In genomic region chr2:130810490-130810889, GRCh38 we compare ENCODE assay signal across 30 cellular contexts. TPM values are rescaled to one million over a fixed set of nuclear protein-coding genes. Genes with fewer than 3 reads are reported as not detected.
DNase-seq lines count a peak whose midpoint lies in the region; ATAC-seq, FAIRE-seq and TF ChIP-seq lines count a peak whose summit lies in the region.
"Had no signal": no experiment of that assay in that cellular context is flagged by ENCODE, and none has a peak within 500 bp of the region (broad histone marks: within the 10 kb centered on the region; RNA-seq: fewer than 3 reads in every experiment).

No MANE protein-coding gene starts in this region.

- 13% methylated on average over 7 of the region's 7 CpGs for WGBS in GM12878 (ENCODE audit: insufficient coverage, insufficient replicate concordance, low lambda C conversion rate, missing lambda C conversion rate)

- intact Hi-C loops in GM12878 (cut with micrococcal nuclease; ENCODE audit: unreplicated experiment), result no loop called here
- intact Hi-C loops in posterior vena cava (cut with DNase I), result no loop called here

- H4K20me1 ChIP-seq in GM23338 (replicated peaks; ENCODE audit: insufficient read depth) (no peaks in the 10 kb centered on the region; the same call in 1 of the 2 replicates), GM12878 (ENCODE audit: control insufficient read depth, insufficient read depth) (no peaks in the 10 kb centered on the region)
- H4K20me1 ChIP-seq: BLaER1 had no signal

- no peak overlapping the region for H3K4me3 ChIP-seq in GM23338
- H3K4me3 ChIP-seq in GM12878, result no peak overlapping the region
- H3K4me3 ChIP-seq: BLaER1, GM23248 had no signal

- H3K4me3 Mint-ChIP-seq in GM23338, result no peak overlapping the region
- H3K4me3 Mint-ChIP-seq in activated T-cell treated with anti-CD3 and anti-CD28 coated beads, Interleukin-2, amount 50 U/mL, for 4 hours, result no peak overlapping the region
- H3K4me3 Mint-ChIP-seq: CD4-positive, CD25-positive, alpha-beta regulatory T cell had no signal

- H3K4me1 Mint-ChIP-seq in GM23338, result peaks cover 4% of the 10 kb centered on the region; the same call in 1 of the 3 replicates
- peaks cover 1% of the 10 kb centered on the region for H3K4me1 Mint-ChIP-seq in activated T-cell treated with anti-CD3 and anti-CD28 coated beads, Interleukin-2, amount 50 U/mL, for 4 hours (ENCODE audit: low read depth)

- in situ Hi-C loops in GM12878 (cut with MboI), result no loop called here

- no peaks in the 10 kb centered on the region for H3F3A ChIP-seq in GM23338 (replicated peaks; ENCODE audit: low read depth)

- no peaks in the 10 kb centered on the region for H3K9me2 ChIP-seq in GM23338 (ENCODE audit: insufficient read depth)

- no peak overlapping the region for H3K27ac Mint-ChIP-seq in GM23338

- CTCF ChIA-PET in GM12878 (lab: Yijun Ruan, JAX), result interaction anchor here (2.1 to 2.3 kb wide), 2 partner anchors 14 to 64 kb away, joined by 6 to 10 read pairs; no protein-coding TSS in a partner anchor

- peaks cover 1% of the 10 kb centered on the region for H3K27me3 Mint-ChIP-seq in GM23338 (ENCODE audit: insufficient read depth, low read depth, poor library complexity)
- H3K27me3 Mint-ChIP-seq in activated T-cell treated with anti-CD3 and anti-CD28 coated beads, Interleukin-2, amount 50 U/mL, for 4 hours (ENCODE audit: low read depth), result peaks cover 13% of the 10 kb centered on the region

- BruUV-seq in GM12878 (replicated peaks; lab: Mats Ljungman, UMichigan), result no TSS peak

- POLR2A ChIA-PET in GM12878 (lab: Charles Lee), result no interaction called here

- H3K4me2 ChIP-seq in GM23338, result no peak overlapping the region
- H3K4me2 ChIP-seq in GM12878 (ENCODE audit: control insufficient read depth, insufficient read depth), result no peak overlapping the region
- H3K4me2 ChIP-seq: BLaER1 had no signal

- ATAC-seq in GM23338 (no peak; the same call in 2 of the 3 replicates), GM12878 (peak; percentile 82), HG03095 (IDR thresholded peaks at IDR 0.05; ENCODE audit: unreplicated experiment) (no peak)
- no peak for ATAC-seq in activated T-cell treated with anti-CD3 and anti-CD28 coated beads, Interleukin-2, amount 50 U/mL, for 4 hours
- ATAC-seq: PC-3 had no signal

- no peaks in the 10 kb centered on the region; the same call in 2 of the 3 replicates for H3K36me3 Mint-ChIP-seq in GM23338 (ENCODE audit: low read depth)
- no peaks in the 10 kb centered on the region for H3K36me3 Mint-ChIP-seq in activated T-cell treated with anti-CD3 and anti-CD28 coated beads, Interleukin-2, amount 50 U/mL, for 4 hours (ENCODE audit: insufficient read depth)

- no peaks in the 10 kb centered on the region for H3K79me2 ChIP-seq in GM23338 (replicated peaks; ENCODE audit: insufficient read depth)
- H3K79me2 ChIP-seq in GM12878 (ENCODE audit: control insufficient read depth, insufficient read depth, low read length), result no peaks in the 10 kb centered on the region

- SMC1A ChIA-PET in GM12878 (lab: Charles Lee; ENCODE audit: uncharacterized antibody, unreplicated experiment), result interaction anchor here (4.7 kb wide), 1 partner anchor 12 kb away, joined by 20 read pairs; no protein-coding TSS in a partner anchor

- H3K4me1 ChIP-seq in GM23338 (ENCODE audit: insufficient read depth), result no peaks in the 10 kb centered on the region
- H3K4me1 ChIP-seq in GM12878 (ENCODE audit: control insufficient read depth, insufficient read depth, low read length), result no peaks in the 10 kb centered on the region

- no peak overlapping the region for H3K27ac ChIP-seq in GM23338 (ENCODE audit: low read depth)
- H3K27ac ChIP-seq in GM12878 (ENCODE audit: control insufficient read depth, insufficient read depth), result no peak overlapping the region
- H3K27ac ChIP-seq: BLaER1, GM23248 had no signal

- TF ChIP-seq POLR2A in GM12878 (IDR thresholded peaks at IDR 0.05; ENCODE audit: low read depth, low read length), result no peak

- TF ChIP-seq CTCF in GM23338 (conservative IDR thresholded peaks at IDR 0.05; ENCODE audit: low read depth in 2 of 2) (no peak), GM12878 (IDR thresholded peaks at IDR 0.05 in 2 of 3, conservative IDR thresholded peaks at IDR 0.05 in 1 of 3; ENCODE audit: control insufficient read depth in 2 of 3, extremely low read depth in 1 of 3, insufficient read depth in 1 of 3, low read depth in 3 of 3, low read length in 3 of 3) (no peak)

- H2AFZ ChIP-seq in GM23338 (0 out of 2 replicates have a peak overlapping the region, but pooled peaks have one; percentile 28), GM12878 (ENCODE audit: control insufficient read depth, low read depth, low read length) (no peak overlapping the region)
- H2AFZ ChIP-seq: GM23248 had no signal

- H3K9me3 Mint-ChIP-seq in GM23338, result no peaks in the 10 kb centered on the region; the same call in 1 of the 3 replicates
- no peaks in the 10 kb centered on the region for H3K9me3 Mint-ChIP-seq in activated T-cell treated with anti-CD3 and anti-CD28 coated beads, Interleukin-2, amount 50 U/mL, for 4 hours

- H3K36me3 ChIP-seq in GM23338 (ENCODE audit: insufficient read depth), result no peaks in the 10 kb centered on the region
- no peaks in the 10 kb centered on the region; a peak in 1 of 4 replicates for H3K36me3 ChIP-seq in GM12878 (ENCODE audit: control insufficient read depth in 2 of 2, insufficient read depth in 2 of 2, low read length in 1 of 2)
- H3K36me3 ChIP-seq: BLaER1 had no signal

- no peak for FAIRE-seq in GM12878 (lab: Jason Lieb, UNC)
- FAIRE-seq: A204.1, GM18507 had no signal

- no peak for TF ChIP-seq RAD21 in GM12878 (IDR thresholded peaks at IDR 0.05; ENCODE audit: insufficient read depth, low read depth, low read length)

- H3K27me3 ChIP-seq in GM23338 (ENCODE audit: insufficient read depth), result no peaks in the 10 kb centered on the region
- no peaks in the 10 kb centered on the region for H3K27me3 ChIP-seq in GM12878 (replicated peaks in 1 of 2; ENCODE audit: control insufficient read depth in 2 of 2, insufficient read depth in 2 of 2, low read length in 1 of 2)
- H3K27me3 ChIP-seq: BLaER1 had no signal

- H3K9ac ChIP-seq in GM12878 (ENCODE audit: control insufficient read depth, insufficient read depth, low read length), result no peak overlapping the region
- H3K9ac ChIP-seq: BLaER1, GM23248 had no signal

- RAD21 ChIA-PET in GM12878 (lab: Charles Lee; ENCODE audit: unreplicated experiment), result interaction anchor here (1.4 kb wide), 1 partner anchor 14 kb away, joined by 3 read pairs; no protein-coding TSS in a partner anchor

- DNase-seq in GM23338 (ENCODE audit: low spot score) (no peak), NCI-H526 treated with DMSO at 0.1 percent for 48 hours (lab: John Stamatoyannopoulos, UW) (peak; percentile 84), GM12878 (ENCODE audit: low read depth, low spot score) (no peak), posterior vena cava (ENCODE audit: low spot score) (peak; percentile 38), activated T-cell treated with anti-CD3 and anti-CD28 coated beads for 4 hours (no peak)
- no peak for DNase-seq in activated T-cell treated with anti-CD3 and anti-CD28 coated beads, Interleukin-2, amount 50 U/mL, for 4 hours
- DNase-seq: CD4-positive, CD25-positive, alpha-beta regulatory T cell; DMS153; GM23248; IMR-90; KG1; MM.1S; NCI-H1048; NCI-H1417; NCI-H1694; NCI-H2081 treated with DMSO at 0.1 percent for 48 hours; NCI-H2171; NCI-H226; NCI-H510A treated with DMSO at 0.1 percent for 48 hours; NCI-H774; NK-92 treated with Interleukin-12 subunit alpha and Interleukin-12 subunit beta, amount 100 ng/mL, for 24 hours; PC-3; SHP77 treated with DMSO at 0.1 percent for 48 hours had no signal

- no peaks in the 10 kb centered on the region for H3K9me3 ChIP-seq in GM12878 (replicated peaks; ENCODE audit: control insufficient read depth, insufficient read depth, low read length)

- no peak for TF ChIP-seq EP300 in GM12878 (IDR thresholded peaks at IDR 0.05; ENCODE audit: borderline replicate concordance in 1 of 2, control insufficient read depth in 1 of 2, low read depth in 2 of 2, low read length in 2 of 2)

RNA-seq across cellular contexts. Expression of gene ARHGEF4, which starts 26.2 kb away (rescaled TPM):
- 11.8 and 16.6 TPM in 2 replicates for total RNA-seq in GM23338 (2014; rRNA removed; shearing (Covaris generic))
- polyA plus RNA-seq in GM23338 (2016; fragmentation: Nextera tagmentation; extraction: Ambion mirVana) (4.6 and 6.9 TPM in 2 replicates), GM12878 (2011; rRNA removed) (0.04 and 0.12 TPM in 2 replicates), GM12878 (2014; fragmentation: Illumina TruSeq; extraction: Trizol) (0.06 TPM in 1 of 2 replicates, not detected in the other), GM12878 (2014; fragmentation: Nextera tagmentation; extraction: Ambion mirVana) (under 1 TPM in 1 of 2 experiments, not detected in 1; 0.02 TPM), GM12878 (2014; rRNA removed) (not detected in 2 replicates), GM12878 (2016; fragmentation: Nextera tagmentation; extraction: Ambion mirVana) (under 1 TPM in 1 of 2 experiments, not detected in 1; 0.24 TPM)
- total RNA-seq in GM12878 (2013; cell fraction: nucleolus; rRNA removed), result 15.4 and 16.4 TPM in 2 replicates
- total RNA-seq in GM12878 (2014; rRNA removed) (not detected in 2 replicates), GM12878 (2014; rRNA removed; fragmentation: Illumina TruSeq; extraction: Trizol) (not detected in 2 replicates), GM12878 (2021) (0.21 TPM in 2 replicates), posterior vena cava (10 to 100 TPM in 1 of 2 donors, 1 to 10 TPM in 1; 8.8 to 14.7 TPM)
- polyA plus RNA-seq in GM12878 (2011; ENCODE audit: low read depth), result not detected
- 0.15 and 0.16 TPM in 2 replicates for polyA plus RNA-seq in GM12878 (2011; cell fraction: cytosol; rRNA removed)
- polyA plus RNA-seq in GM12878 (2011; cell fraction: nucleus; rRNA removed), result 1.2 and 1.8 TPM in 2 replicates
- 0.04 and 0.11 TPM in 2 replicates for polyA plus RNA-seq in GM12878 (2012)
- 0.41 and 0.66 TPM in 2 replicates for polyA minus RNA-seq in GM12878 (2011; rRNA and poly(A)+ RNA removed)
- 0.42 TPM in 1 of 2 replicates, not detected in the other for polyA minus RNA-seq in GM12878 (2011; cell fraction: cytosol; rRNA and poly(A)+ RNA removed)
- polyA minus RNA-seq in GM12878 (2011; cell fraction: nucleus; rRNA and poly(A)+ RNA removed), result 0.60 and 0.77 TPM in 2 replicates
- under 1 TPM; 0.43 to 0.84 (median 0.58) TPM for total RNA-seq in activated T-cell treated with anti-CD3 and anti-CD28 coated beads, Interleukin-2, amount 50 U/mL, for 4 hours

RNA-seq across cellular contexts. Expression of gene AMER3, which starts 55.1 kb away (rescaled TPM):
- total RNA-seq in GM23338 (2014; rRNA removed; shearing (Covaris generic)), result 0.49 and 0.62 TPM in 2 replicates
- polyA plus RNA-seq in GM23338 (2016; fragmentation: Nextera tagmentation; extraction: Ambion mirVana) (0.05 TPM in 1 of 2 replicates, not detected in the other), GM12878 (2011; rRNA removed) (not detected in 2 replicates), GM12878 (2014; fragmentation: Illumina TruSeq; extraction: Trizol) (not detected in 2 replicates), GM12878 (2014; fragmentation: Nextera tagmentation; extraction: Ambion mirVana) (not detected), GM12878 (2014; rRNA removed) (not detected in 2 replicates), GM12878 (2016; fragmentation: Nextera tagmentation; extraction: Ambion mirVana) (not detected)
- total RNA-seq in GM12878 (2013; cell fraction: nucleolus; rRNA removed), result not detected in 2 replicates
- total RNA-seq in GM12878 (2014; rRNA removed) (not detected in 2 replicates), GM12878 (2014; rRNA removed; fragmentation: Illumina TruSeq; extraction: Trizol) (not detected in 2 replicates), GM12878 (2021) (not detected in 2 replicates), posterior vena cava (not detected)
- polyA plus RNA-seq in GM12878 (2011; ENCODE audit: low read depth), result not detected
- not detected in 2 replicates for polyA plus RNA-seq in GM12878 (2011; cell fraction: cytosol; rRNA removed)
- polyA plus RNA-seq in GM12878 (2011; cell fraction: nucleus; rRNA removed), result not detected in 2 replicates
- not detected in 2 replicates for polyA plus RNA-seq in GM12878 (2012)
- not detected in 2 replicates for polyA minus RNA-seq in GM12878 (2011; rRNA and poly(A)+ RNA removed)
- not detected in 2 replicates for polyA minus RNA-seq in GM12878 (2011; cell fraction: cytosol; rRNA and poly(A)+ RNA removed)
- polyA minus RNA-seq in GM12878 (2011; cell fraction: nucleus; rRNA and poly(A)+ RNA removed), result not detected in 2 replicates
- not detected for total RNA-seq in activated T-cell treated with anti-CD3 and anti-CD28 coated beads, Interleukin-2, amount 50 U/mL, for 4 hours
- total RNA-seq: CD4-positive, CD25-positive, alpha-beta regulatory T cell; GM23248; IMR-90; PC-3; RPMI7951; T-helper 1 cell treated with Interleukin-12 subunit alpha and Interleukin-12 subunit beta and Interleukin-4 antibody, amounts not matched to agents 30 ng/mL and 1 ng/mL, for 36 hours had no signal
- polyA plus RNA-seq: AG04450; CD4-positive, CD25-positive, alpha-beta regulatory T cell; GM23248; IMR-90 had no signal

Comparison
In these comparisons a context has a peak if more than half of its experiments do, and no peak if none do; other contexts are left out.
1. DNase-seq: peak in NCI-H526 treated with DMSO at 0.1 percent for 48 hours (single experiment) and posterior vena cava (single experiment); none in GM23338 (single experiment), GM12878 (single experiment), activated T-cell treated with anti-CD3 and anti-CD28 coated beads for 4 hours (single experiment) and activated T-cell treated with anti-CD3 and anti-CD28 coated beads, Interleukin-2, amount 50 U/mL, for 4 hours (single experiment).